In genomic region chr14:100546051-100546443, GRCh38 we compare ENCODE assay signal across 9 cellular contexts. TPM values are rescaled to one million over a fixed set of nuclear protein-coding genes. Genes with fewer than 3 reads are reported as not detected.
DNase-seq lines count a peak whose midpoint lies in the region; ATAC-seq and TF ChIP-seq lines count a peak whose summit lies in the region.
"Had no signal": no experiment of that assay in that cellular context is flagged by ENCODE, and none has a peak within 500 bp of the region (broad histone marks: within the 10 kb centered on the region; RNA-seq: fewer than 3 reads in every experiment).

No MANE protein-coding gene starts in this region.

- peaks cover 8% of the 10 kb centered on the region for H3K27me3 ChIP-seq in iPS-15b (ENCODE audit: control insufficient read depth, insufficient read depth, low read length)
- H3K27me3 ChIP-seq in vagina = no peaks in the 10 kb centered on the region

- peak overlapping the region; percentile 70 for H3K27ac Mint-ChIP-seq in activated CD8-positive, alpha-beta memory T cell treated with anti-CD3 and anti-CD28 coated beads, Interleukin-2, amount 10 ng/mL, durations not matched to agents 7 days and 5 days
- no peak overlapping the region for H3K27ac Mint-ChIP-seq in mesothelial cell of epicardium

- H3K9ac ChIP-seq in iPS-15b (ENCODE audit: low read depth, low read length) = no peak overlapping the region

- peak; percentile 8 to 24 for DNase-seq in stimulated activated CD4-positive, alpha-beta T cell treated with anti-CD3 and anti-CD28 coated beads, Interleukin-12 subunit alpha, Interleukin-12 subunit beta, amount 100 ng/mL, for 24 hours (ENCODE audit: low read depth in 2 of 2)
- no peak for DNase-seq in stimulated activated CD4-positive, alpha-beta T cell treated with anti-CD3 and anti-CD28 coated beads, Interleukin-4, amount 100 ng/mL, for 4 hours
- DNase-seq in activated CD8-positive, alpha-beta memory T cell treated with anti-CD3 and anti-CD28 coated beads, Interleukin-2, amount 10 ng/mL, durations not matched to agents 7 days and 5 days = peak; percentile 71
- DNase-seq in vagina (ENCODE audit: extremely low spot score in 2 of 2) (no peak), kidney tubule cell (ENCODE audit: low spot score) (no peak), mesothelial cell of epicardium (ENCODE audit: low spot score in 2 of 2, unreplicated experiment in 2 of 2) (no peak), hippocampal formation (lab: John Stamatoyannopoulos, UW) (no peak)

- no peak overlapping the region for H3K27ac ChIP-seq in vagina

- TF ChIP-seq CTCF in vagina (IDR thresholded peaks at IDR 0.05) (no peak), mesothelial cell of epicardium (IDR thresholded peaks at IDR 0.05; ENCODE audit: unreplicated experiment) (no peak)

- no peaks in the 10 kb centered on the region for H3K9me3 Mint-ChIP-seq in activated CD8-positive, alpha-beta memory T cell treated with anti-CD3 and anti-CD28 coated beads, Interleukin-2, amount 10 ng/mL, durations not matched to agents 7 days and 5 days (ENCODE audit: low read depth)
- H3K9me3 Mint-ChIP-seq in mesothelial cell of epicardium = no peaks in the 10 kb centered on the region

- ATAC-seq in activated CD8-positive, alpha-beta memory T cell treated with anti-CD3 and anti-CD28 coated beads, Interleukin-2, amount 10 ng/mL, durations not matched to agents 7 days and 5 days = peak; percentile 73
- ATAC-seq: SK-N-SH treated with all-trans-retinoic acid at 6 μM for 48 hours had no signal

- no peaks in the 10 kb centered on the region for H3K36me3 ChIP-seq in iPS-15b (ENCODE audit: control insufficient read depth, insufficient read depth, low read length)
- H3K36me3 ChIP-seq in vagina = no peaks in the 10 kb centered on the region

- no peaks in the 10 kb centered on the region for H3K36me3 Mint-ChIP-seq in activated CD8-positive, alpha-beta memory T cell treated with anti-CD3 and anti-CD28 coated beads, Interleukin-2, amount 10 ng/mL, durations not matched to agents 7 days and 5 days
- H3K36me3 Mint-ChIP-seq in mesothelial cell of epicardium = no peaks in the 10 kb centered on the region

- peak in 1 of 2 donors; percentile 6 for TF ChIP-seq POLR2A in vagina (IDR thresholded peaks at IDR 0.05)

- H3K4me1 ChIP-seq in iPS-15b (ENCODE audit: control insufficient read depth, insufficient read depth, low read length) (peaks cover 3% of the 10 kb centered on the region), vagina (peaks cover 4% of the 10 kb centered on the region)

- no peaks in the 10 kb centered on the region for H3K27me3 Mint-ChIP-seq in activated CD8-positive, alpha-beta memory T cell treated with anti-CD3 and anti-CD28 coated beads, Interleukin-2, amount 10 ng/mL, durations not matched to agents 7 days and 5 days
- H3K27me3 Mint-ChIP-seq in mesothelial cell of epicardium (ENCODE audit: low read depth) = peaks cover 4% of the 10 kb centered on the region

- peaks cover 35% of the 10 kb centered on the region for H3K4me1 Mint-ChIP-seq in activated CD8-positive, alpha-beta memory T cell treated with anti-CD3 and anti-CD28 coated beads, Interleukin-2, amount 10 ng/mL, durations not matched to agents 7 days and 5 days
- peaks cover 6% of the 10 kb centered on the region for H3K4me1 Mint-ChIP-seq in mesothelial cell of epicardium

- peak overlapping the region; percentile 43 for H3K4me3 Mint-ChIP-seq in activated CD8-positive, alpha-beta memory T cell treated with anti-CD3 and anti-CD28 coated beads, Interleukin-2, amount 10 ng/mL, durations not matched to agents 7 days and 5 days
- no peak overlapping the region for H3K4me3 Mint-ChIP-seq in mesothelial cell of epicardium

- intact Hi-C loops in vagina (cut with DNase I) = no loop called here

- H3K4me3 ChIP-seq in iPS-15b (ENCODE audit: low read depth, low read length) (peak overlapping the region; percentile 16), vagina (peak overlapping the region; percentile 21 to 25)

- CTCF ChIA-PET in activated CD8-positive, alpha-beta memory T cell treated with anti-CD3 and anti-CD28 coated beads, Interleukin-2, amount 10 ng/mL, durations not matched to agents 7 days and 5 days (lab: Charles Lee) = interaction anchor here (1.1 to 7.5 kb wide), 6 partner anchors 99 to 353 kb away, joined by 3 to 50 read pairs (median 11); no protein-coding TSS in a partner anchor

- H3K9me3 ChIP-seq in iPS-15b (ENCODE audit: control insufficient read depth, insufficient read depth, low read length) = no peaks in the 10 kb centered on the region
- H3K9me3 ChIP-seq in vagina = no peaks in the 10 kb centered on the region

RNA-seq across cellular contexts. Expression of gene BEGAIN, which starts 41.2 kb away (rescaled TPM):
- total RNA-seq in activated CD8-positive, alpha-beta memory T cell treated with anti-CD3 and anti-CD28 coated beads, Interleukin-2, amount 10 ng/mL, durations not matched to agents 7 days and 5 days = 1 to 10 TPM; 1.4 to 1.8 TPM
- total RNA-seq in vagina (3.4 TPM), mesothelial cell of epicardium (4.7 to 6.7 TPM (median 5.1 TPM) in 3 replicates)

Comparison
In these comparisons a context has a peak if more than half of its experiments do, and no peak if none do; other contexts are left out.
1. DNase-seq: peak in stimulated activated CD4-positive, alpha-beta T cell treated with anti-CD3 and anti-CD28 coated beads, Interleukin-12 subunit alpha, Interleukin-12 subunit beta, amount 100 ng/mL, for 24 hours (2 of 2) and activated CD8-positive, alpha-beta memory T cell treated with anti-CD3 and anti-CD28 coated beads, Interleukin-2, amount 10 ng/mL, durations not matched to agents 7 days and 5 days (single experiment); none in stimulated activated CD4-positive, alpha-beta T cell treated with anti-CD3 and anti-CD28 coated beads, Interleukin-4, amount 100 ng/mL, for 4 hours (0 of 2), vagina (0 of 2), kidney tubule cell (single experiment), mesothelial cell of epicardium (0 of 2) and hippocampal formation (0 of 2).